20 cellular contexts compared by ENCODE assay signal in genomic region chr10:77784856-77785255, GRCh38.
A peak's percentile ranks its signal among the peaks of the same experiment; 100 is the strongest.
DNase-seq lines count a peak whose midpoint lies in the region; ATAC-seq and TF ChIP-seq lines count a peak whose summit lies in the region.
"Had no signal": no experiment of that assay in that cellular context is flagged by ENCODE, and none has a peak within 500 bp of the region (broad histone marks: within the 10 kb centered on the region; RNA-seq: fewer than 3 reads in every experiment).

No MANE protein-coding gene starts in this region.

- DNase-seq in GM04503 (ENCODE audit: low read depth) (peak; percentile 33), amniotic epithelial cell (ENCODE audit: low read depth) (peak; percentile 82), fibroblast of pulmonary artery (ENCODE audit: low read depth) (peak; percentile 64), retinal pigment epithelial cell (ENCODE audit: low read depth) (peak; percentile 32), NCI-H1694 treated with DMSO at 0.1 percent for 48 hours (lab: John Stamatoyannopoulos, UW) (no peak), endothelial cell (ENCODE audit: low spot score) (no peak)
- DNase-seq: activated CD4-positive, alpha-beta T cell treated with anti-CD3 and anti-CD28 coated beads, Interleukin-2, amount 50 U/mL, for 1 hour; activated T-cell treated with anti-CD3 and anti-CD28 coated beads, Interleukin-2, amount 50 U/mL, for 24 hours; cerebellar nuclear complex; DMS53; erythroblast; NCI-H1694; NCI-H510A; retina; T1000 had no signal

- no peak overlapping the region for H3K4me3 ChIP-seq in fibroblast of pulmonary artery (replicated peaks; ENCODE audit: low read depth, low read length)
- H3K4me3 ChIP-seq in retinal pigment epithelial cell (ENCODE audit: low read length), result no peak overlapping the region
- H3K4me3 ChIP-seq: suprapubic skin had no signal

- H3K9me3 Mint-ChIP-seq in endothelial cell (ENCODE audit: unreplicated experiment), result no peaks in the 10 kb centered on the region
- H3K9me3 Mint-ChIP-seq: activated T-cell treated with anti-CD3 and anti-CD28 coated beads, Interleukin-2, amount 50 U/mL, for 24 hours had no signal

- H3K4me1 Mint-ChIP-seq in endothelial cell (ENCODE audit: unreplicated experiment), result peaks cover 15% of the 10 kb centered on the region
- H3K4me1 Mint-ChIP-seq: memory B cell had no signal

- no peak for TF ChIP-seq CTCF in fibroblast of pulmonary artery (IDR thresholded peaks at IDR 0.05; ENCODE audit: low read length, missing control alignments)
- no peak for TF ChIP-seq CTCF in retinal pigment epithelial cell (conservative IDR thresholded peaks at IDR 0.05; ENCODE audit: low read depth, low read length)
- no peak for TF ChIP-seq CTCF in endothelial cell (IDR thresholded peaks at IDR 0.05; ENCODE audit: unreplicated experiment)

- no peak overlapping the region for H3K4me3 Mint-ChIP-seq in endothelial cell (ENCODE audit: unreplicated experiment)
- H3K4me3 Mint-ChIP-seq: activated T-cell treated with anti-CD3 and anti-CD28 coated beads, Interleukin-2, amount 50 U/mL, for 24 hours; memory B cell had no signal

- no peak overlapping the region for H3K27ac Mint-ChIP-seq in endothelial cell (ENCODE audit: unreplicated experiment)
- H3K27ac Mint-ChIP-seq: activated naive CD4-positive, alpha-beta T cell treated with anti-CD3 and anti-CD28 coated beads, Interleukin-2, amount 50 U/mL, for 72 hours; activated T-cell treated with anti-CD3 and anti-CD28 coated beads, Interleukin-2, amount 50 U/mL, for 24 hours; memory B cell had no signal

- H3K36me3 Mint-ChIP-seq in endothelial cell (ENCODE audit: low read depth, unreplicated experiment), result peaks cover 40% of the 10 kb centered on the region
- H3K36me3 Mint-ChIP-seq: activated naive CD4-positive, alpha-beta T cell treated with anti-CD3 and anti-CD28 coated beads, Interleukin-2, amount 50 U/mL, for 72 hours had no signal

- H3K27me3 Mint-ChIP-seq in endothelial cell (ENCODE audit: unreplicated experiment), result peaks cover 8% of the 10 kb centered on the region
- H3K27me3 Mint-ChIP-seq: activated T-cell treated with anti-CD3 and anti-CD28 coated beads, Interleukin-2, amount 50 U/mL, for 24 hours had no signal

- no peak for ATAC-seq in HG03196 (IDR thresholded peaks at IDR 0.05; ENCODE audit: unreplicated experiment)
- no peak for ATAC-seq in HG02571 (IDR thresholded peaks at IDR 0.05; ENCODE audit: unreplicated experiment)
- ATAC-seq: activated naive CD4-positive, alpha-beta T cell treated with anti-CD3 and anti-CD28 coated beads, Interleukin-2, amount 50 U/mL, for 72 hours had no signal

Comparison
In these comparisons a context has a peak if more than half of its experiments do, and no peak if none do; other contexts are left out.
1. DNase-seq: peak in GM04503 (single experiment), amniotic epithelial cell (single experiment), fibroblast of pulmonary artery (single experiment) and retinal pigment epithelial cell (single experiment); none in NCI-H1694 treated with DMSO at 0.1 percent for 48 hours (single experiment) and endothelial cell (single experiment).